25 cellular contexts compared by ENCODE assay signal in genomic region chr2:26469955-26470354, GRCh38.
"Had no signal": no experiment of that assay in that cellular context is flagged by ENCODE, and none has a peak within 500 bp of the region (broad histone marks: within the 10 kb centered on the region; RNA-seq: fewer than 3 reads in every experiment).

No MANE protein-coding gene starts in this region.

- H3K4me3 ChIP-seq: ovary, psoas muscle, right lobe of liver, sigmoid colon, stomach, thoracic aorta, thyroid gland, tibial nerve, upper lobe of left lung, vagina had no signal

- H3K27me3 ChIP-seq: neutrophil, ovary, right lobe of liver, sigmoid colon, stomach, thyroid gland, tibial nerve, upper lobe of left lung, vagina had no signal

- DNase-seq: nephron progenitor cell; nucleus accumbens; ovary; psoas muscle; sigmoid colon; small intestine; stimulated activated CD4-positive, alpha-beta T cell treated with anti-CD3 and anti-CD28 coated beads, Interleukin-15, amount 100 ng/mL, for 24 hours; stimulated activated CD4-positive, alpha-beta T cell treated with anti-CD3 and anti-CD28 coated beads, Interleukin-2, amount 100 ng/mL, for 24 hours; stimulated activated CD4-positive, alpha-beta T cell treated with anti-CD3 and anti-CD28 coated beads, Interleukin-2, amount 100 ng/mL, for 48 hours; stimulated activated CD4-positive, alpha-beta T cell treated with anti-CD3 and anti-CD28 coated beads, Interleukin-4, amount 100 ng/mL, for 24 hours; stimulated activated naive B cell treated with anti-CD40 and anti-IgM and Interleukin-4, amounts not matched to agents 10 μg/mL and 1 μg/mL and 100 μg/mL, for 72 hours; stimulated activated naive CD4-positive, alpha-beta T cell treated with Interleukin-2 at 50 U/mL for 16 hours; stomach; thyroid gland; trophoblast cell; upper lobe of left lung had no signal

- H2AFZ ChIP-seq: parathyroid adenoma had no signal

- H3K9ac ChIP-seq: parathyroid adenoma had no signal

- H3K36me3 ChIP-seq: neutrophil, ovary, right lobe of liver, sigmoid colon, stomach, thoracic aorta, thyroid gland, tibial nerve, upper lobe of left lung, vagina had no signal

- H3K79me2 ChIP-seq: parathyroid adenoma had no signal

- H3K4me1 ChIP-seq: parathyroid adenoma, psoas muscle, right lobe of liver, sigmoid colon, stomach, thyroid gland, tibial nerve, upper lobe of left lung, vagina had no signal

- H3K27ac ChIP-seq: neutrophil, ovary, parathyroid adenoma, psoas muscle, right lobe of liver, sigmoid colon, stomach, thoracic aorta, thyroid gland, tibial nerve, upper lobe of left lung, vagina had no signal

- H3K9me3 ChIP-seq: neutrophil, ovary, right lobe of liver, thyroid gland had no signal

- ATAC-seq: natural killer cell treated with Interleukin-12 subunit alpha and Interleukin-12 subunit beta and Interleukin-15 and Interleukin-18, amount 100 ng/mL, for 72 hours; psoas muscle; right cardiac atrium; right lobe of liver; stimulated activated effector memory CD8-positive, alpha-beta T cell treated with anti-CD3 and anti-CD28 coated beads, Interleukin-12 subunit alpha, Interleukin-12 subunit beta, amount 100 ng/mL, for 72 hours; stimulated activated naive B cell treated with anti-CD40 and anti-IgM and Interleukin-4, amounts not matched to agents 10 μg/mL and 1 μg/mL and 100 μg/mL, for 72 hours had no signal

- FAIRE-seq: small intestine had no signal
